1 cellular context compared by ENCODE assay signal in the genomic region with DNA sequence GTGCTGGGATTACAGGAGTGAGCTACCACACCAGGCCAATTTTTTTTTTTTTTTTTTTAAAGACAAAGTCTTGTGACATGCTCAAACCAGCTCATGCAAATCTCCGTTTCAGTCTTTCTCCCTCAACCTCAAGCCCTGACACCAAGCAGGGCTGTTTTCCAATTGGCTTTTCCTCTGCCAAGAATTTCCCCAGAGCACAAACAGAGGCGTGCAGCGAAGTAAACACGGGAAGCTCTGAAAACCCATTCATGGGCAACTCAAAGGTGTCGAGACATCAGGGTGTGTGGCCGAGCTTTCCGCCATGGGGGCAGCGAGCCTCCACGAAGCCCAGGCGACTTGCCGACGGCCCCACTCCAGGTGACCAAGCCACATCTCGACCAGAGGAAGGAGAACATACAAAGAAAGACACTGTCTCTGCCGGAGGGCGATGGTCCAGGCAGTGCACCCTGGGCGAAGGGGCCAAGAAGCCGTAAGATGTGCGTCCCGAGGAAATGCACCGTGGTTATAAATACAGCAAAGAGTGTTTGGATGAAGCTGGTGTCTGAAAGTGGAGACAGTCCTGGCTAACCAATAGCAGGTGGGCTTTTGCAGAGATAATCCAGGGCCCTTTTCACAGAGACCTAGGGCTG.
TF ChIP-seq lines count a peak whose summit lies in the region.

No MANE protein-coding gene starts in this region.

TF ChIP-seq in HepG2, 621 proteins besides CTCF, POLR2A, EP300 and RAD21 (continued from another document and continues in another):
- TF ChIP-seq HNF4G (IDR thresholded peaks at IDR 0.05; ENCODE audit: borderline replicate concordance, low read depth, low read length) (no peak), HNF4G (CRISPR knock-in tag; IDR thresholded peaks at IDR 0.05; ENCODE audit: borderline replicate concordance, low read depth) (no peak), GABPB1 (CRISPR knock-in tag; IDR thresholded peaks at IDR 0.05) (peak; percentile 24; the same call in 1 of the 2 replicates), NR2C2 (CRISPR knock-in tag; IDR thresholded peaks at IDR 0.05; ENCODE audit: borderline replicate concordance) (no peak), SP2 (CRISPR knock-in tag; IDR thresholded peaks at IDR 0.05) (no peak), ZFP36L2 (CRISPR knock-in tag; IDR thresholded peaks at IDR 0.05) (no peak), ZNF138 (CRISPR knock-in tag; IDR thresholded peaks at IDR 0.05; ENCODE audit: low read depth) (no peak), ZNF546 (CRISPR knock-in tag; conservative IDR thresholded peaks at IDR 0.05) (no peak), RFX5 (IDR thresholded peaks at IDR 0.05; ENCODE audit: low read depth, low read length) (no peak), GATAD2A (CRISPR knock-in tag; IDR thresholded peaks at IDR 0.05) (peak; percentile 64), RFXAP (CRISPR knock-in tag; IDR thresholded peaks at IDR 0.05; ENCODE audit: borderline replicate concordance) (no peak), MIER3 (CRISPR knock-in tag; IDR thresholded peaks at IDR 0.05; ENCODE audit: borderline replicate concordance) (no peak), ZNF891 (CRISPR knock-in tag; IDR thresholded peaks at IDR 0.05) (no peak), ZNF614 (CRISPR knock-in tag; IDR thresholded peaks at IDR 0.05; ENCODE audit: borderline replicate concordance) (peak; percentile 22; the same call in 1 of the 2 replicates), YY1 (IDR thresholded peaks at IDR 0.05; ENCODE audit: insufficient read depth, insufficient replicate concordance, low read depth, low read length) (peak; percentile 17), TAF1 (CRISPR knock-in tag; IDR thresholded peaks at IDR 0.05) (no peak), ESRRA (CRISPR knock-in tag; IDR thresholded peaks at IDR 0.05; ENCODE audit: low read depth) (no peak), ZNF552 (CRISPR knock-in tag; IDR thresholded peaks at IDR 0.05; ENCODE audit: borderline replicate concordance) (no peak), ZNF20 (CRISPR knock-in tag; IDR thresholded peaks at IDR 0.05) (no peak), ONECUT2 (CRISPR knock-in tag; IDR thresholded peaks at IDR 0.05) (no peak), TCF7 (IDR thresholded peaks at IDR 0.05; ENCODE audit: low read depth) (no peak), CBX2 (IDR thresholded peaks at IDR 0.05; ENCODE audit: low read depth, low read length) (no peak), CBX2 (CRISPR knock-in tag; IDR thresholded peaks at IDR 0.05; ENCODE audit: low read depth) (no peak), POGZ (CRISPR knock-in tag; IDR thresholded peaks at IDR 0.05) (no peak), SIN3A (IDR thresholded peaks at IDR 0.05; ENCODE audit: borderline replicate concordance, low read depth, low read length) (no peak)
- TF ChIP-seq, protein P1, sequence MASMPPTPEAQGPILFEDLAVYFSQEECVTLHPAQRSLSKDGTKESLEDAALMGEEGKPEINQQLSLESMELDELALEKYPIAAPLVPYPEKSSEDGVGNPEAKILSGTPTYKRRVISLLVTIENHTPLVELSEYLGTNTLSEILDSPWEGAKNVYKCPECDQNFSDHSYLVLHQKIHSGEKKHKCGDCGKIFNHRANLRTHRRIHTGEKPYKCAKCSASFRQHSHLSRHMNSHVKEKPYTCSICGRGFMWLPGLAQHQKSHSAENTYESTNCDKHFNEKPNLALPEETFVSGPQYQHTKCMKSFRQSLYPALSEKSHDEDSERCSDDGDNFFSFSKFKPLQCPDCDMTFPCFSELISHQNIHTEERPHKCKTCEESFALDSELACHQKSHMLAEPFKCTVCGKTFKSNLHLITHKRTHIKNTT (CRISPR knock-in tag; IDR thresholded peaks at IDR 0.05), result no peak
- TF ChIP-seq, protein P2, sequence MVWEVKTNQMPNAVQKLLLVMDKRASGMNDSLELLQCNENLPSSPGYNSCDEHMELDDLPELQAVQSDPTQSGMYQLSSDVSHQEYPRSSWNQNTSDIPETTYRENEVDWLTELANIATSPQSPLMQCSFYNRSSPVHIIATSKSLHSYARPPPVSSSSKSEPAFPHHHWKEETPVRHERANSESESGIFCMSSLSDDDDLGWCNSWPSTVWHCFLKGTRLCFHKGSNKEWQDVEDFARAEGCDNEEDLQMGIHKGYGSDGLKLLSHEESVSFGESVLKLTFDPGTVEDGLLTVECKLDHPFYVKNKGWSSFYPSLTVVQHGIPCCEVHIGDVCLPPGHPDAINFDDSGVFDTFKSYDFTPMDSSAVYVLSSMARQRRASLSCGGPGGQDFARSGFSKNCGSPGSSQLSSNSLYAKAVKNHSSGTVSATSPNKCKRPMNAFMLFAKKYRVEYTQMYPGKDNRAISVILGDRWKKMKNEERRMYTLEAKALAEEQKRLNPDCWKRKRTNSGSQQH (CRISPR knock-in tag; IDR thresholded peaks at IDR 0.05; ENCODE audit: low read depth), result no peak
- TF ChIP-seq, protein P3, sequence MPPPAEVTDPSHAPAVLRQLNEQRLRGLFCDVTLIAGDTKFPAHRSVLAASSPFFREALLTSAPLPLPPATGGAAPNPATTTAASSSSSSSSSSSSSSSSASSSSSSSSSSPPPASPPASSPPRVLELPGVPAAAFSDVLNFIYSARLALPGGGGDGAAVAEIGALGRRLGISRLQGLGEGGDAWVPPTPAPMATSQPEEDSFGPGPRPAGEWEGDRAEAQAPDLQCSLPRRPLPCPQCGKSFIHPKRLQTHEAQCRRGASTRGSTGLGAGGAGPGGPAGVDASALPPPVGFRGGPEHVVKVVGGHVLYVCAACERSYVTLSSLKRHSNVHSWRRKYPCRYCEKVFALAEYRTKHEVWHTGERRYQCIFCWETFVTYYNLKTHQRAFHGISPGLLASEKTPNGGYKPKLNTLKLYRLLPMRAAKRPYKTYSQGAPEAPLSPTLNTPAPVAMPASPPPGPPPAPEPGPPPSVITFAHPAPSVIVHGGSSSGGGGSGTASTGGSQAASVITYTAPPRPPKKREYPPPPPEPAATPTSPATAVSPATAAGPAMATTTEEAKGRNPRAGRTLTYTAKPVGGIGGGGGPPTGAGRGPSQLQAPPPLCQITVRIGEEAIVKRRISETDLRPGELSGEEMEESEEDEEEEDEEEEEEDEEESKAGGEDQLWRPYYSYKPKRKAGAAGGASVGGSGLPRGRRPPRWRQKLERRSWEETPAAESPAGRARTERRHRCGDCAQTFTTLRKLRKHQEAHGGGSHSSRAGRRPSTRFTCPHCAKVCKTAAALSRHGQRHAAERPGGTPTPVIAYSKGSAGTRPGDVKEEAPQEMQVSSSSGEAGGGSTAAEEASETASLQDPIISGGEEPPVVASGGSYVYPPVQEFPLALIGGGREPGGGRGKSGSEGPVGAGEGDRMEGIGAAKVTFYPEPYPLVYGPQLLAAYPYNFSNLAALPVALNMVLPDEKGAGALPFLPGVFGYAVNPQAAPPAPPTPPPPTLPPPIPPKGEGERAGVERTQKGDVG (CRISPR knock-in tag; IDR thresholded peaks at IDR 0.05; ENCODE audit: borderline replicate concordance), result 0 out of 2 replicates have a peak, but pooled peaks have one; percentile 70
- TF ChIP-seq, protein P4, sequence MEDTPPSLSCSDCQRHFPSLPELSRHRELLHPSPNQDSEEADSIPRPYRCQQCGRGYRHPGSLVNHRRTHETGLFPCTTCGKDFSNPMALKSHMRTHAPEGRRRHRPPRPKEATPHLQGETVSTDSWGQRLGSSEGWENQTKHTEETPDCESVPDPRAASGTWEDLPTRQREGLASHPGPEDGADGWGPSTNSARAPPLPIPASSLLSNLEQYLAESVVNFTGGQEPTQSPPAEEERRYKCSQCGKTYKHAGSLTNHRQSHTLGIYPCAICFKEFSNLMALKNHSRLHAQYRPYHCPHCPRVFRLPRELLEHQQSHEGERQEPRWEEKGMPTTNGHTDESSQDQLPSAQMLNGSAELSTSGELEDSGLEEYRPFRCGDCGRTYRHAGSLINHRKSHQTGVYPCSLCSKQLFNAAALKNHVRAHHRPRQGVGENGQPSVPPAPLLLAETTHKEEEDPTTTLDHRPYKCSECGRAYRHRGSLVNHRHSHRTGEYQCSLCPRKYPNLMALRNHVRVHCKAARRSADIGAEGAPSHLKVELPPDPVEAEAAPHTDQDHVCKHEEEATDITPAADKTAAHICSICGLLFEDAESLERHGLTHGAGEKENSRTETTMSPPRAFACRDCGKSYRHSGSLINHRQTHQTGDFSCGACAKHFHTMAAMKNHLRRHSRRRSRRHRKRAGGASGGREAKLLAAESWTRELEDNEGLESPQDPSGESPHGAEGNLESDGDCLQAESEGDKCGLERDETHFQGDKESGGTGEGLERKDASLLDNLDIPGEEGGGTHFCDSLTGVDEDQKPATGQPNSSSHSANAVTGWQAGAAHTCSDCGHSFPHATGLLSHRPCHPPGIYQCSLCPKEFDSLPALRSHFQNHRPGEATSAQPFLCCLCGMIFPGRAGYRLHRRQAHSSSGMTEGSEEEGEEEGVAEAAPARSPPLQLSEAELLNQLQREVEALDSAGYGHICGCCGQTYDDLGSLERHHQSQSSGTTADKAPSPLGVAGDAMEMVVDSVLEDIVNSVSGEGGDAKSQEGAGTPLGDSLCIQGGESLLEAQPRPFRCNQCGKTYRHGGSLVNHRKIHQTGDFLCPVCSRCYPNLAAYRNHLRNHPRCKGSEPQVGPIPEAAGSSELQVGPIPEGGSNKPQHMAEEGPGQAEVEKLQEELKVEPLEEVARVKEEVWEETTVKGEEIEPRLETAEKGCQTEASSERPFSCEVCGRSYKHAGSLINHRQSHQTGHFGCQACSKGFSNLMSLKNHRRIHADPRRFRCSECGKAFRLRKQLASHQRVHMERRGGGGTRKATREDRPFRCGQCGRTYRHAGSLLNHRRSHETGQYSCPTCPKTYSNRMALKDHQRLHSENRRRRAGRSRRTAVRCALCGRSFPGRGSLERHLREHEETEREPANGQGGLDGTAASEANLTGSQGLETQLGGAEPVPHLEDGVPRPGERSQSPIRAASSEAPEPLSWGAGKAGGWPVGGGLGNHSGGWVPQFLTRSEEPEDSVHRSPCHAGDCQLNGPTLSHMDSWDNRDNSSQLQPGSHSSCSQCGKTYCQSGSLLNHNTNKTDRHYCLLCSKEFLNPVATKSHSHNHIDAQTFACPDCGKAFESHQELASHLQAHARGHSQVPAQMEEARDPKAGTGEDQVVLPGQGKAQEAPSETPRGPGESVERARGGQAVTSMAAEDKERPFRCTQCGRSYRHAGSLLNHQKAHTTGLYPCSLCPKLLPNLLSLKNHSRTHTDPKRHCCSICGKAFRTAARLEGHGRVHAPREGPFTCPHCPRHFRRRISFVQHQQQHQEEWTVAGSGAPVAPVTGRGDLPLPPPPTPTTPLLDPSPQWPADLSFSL (CRISPR knock-in tag; IDR thresholded peaks at IDR 0.05), result no peak
- TF ChIP-seq, protein P5, sequence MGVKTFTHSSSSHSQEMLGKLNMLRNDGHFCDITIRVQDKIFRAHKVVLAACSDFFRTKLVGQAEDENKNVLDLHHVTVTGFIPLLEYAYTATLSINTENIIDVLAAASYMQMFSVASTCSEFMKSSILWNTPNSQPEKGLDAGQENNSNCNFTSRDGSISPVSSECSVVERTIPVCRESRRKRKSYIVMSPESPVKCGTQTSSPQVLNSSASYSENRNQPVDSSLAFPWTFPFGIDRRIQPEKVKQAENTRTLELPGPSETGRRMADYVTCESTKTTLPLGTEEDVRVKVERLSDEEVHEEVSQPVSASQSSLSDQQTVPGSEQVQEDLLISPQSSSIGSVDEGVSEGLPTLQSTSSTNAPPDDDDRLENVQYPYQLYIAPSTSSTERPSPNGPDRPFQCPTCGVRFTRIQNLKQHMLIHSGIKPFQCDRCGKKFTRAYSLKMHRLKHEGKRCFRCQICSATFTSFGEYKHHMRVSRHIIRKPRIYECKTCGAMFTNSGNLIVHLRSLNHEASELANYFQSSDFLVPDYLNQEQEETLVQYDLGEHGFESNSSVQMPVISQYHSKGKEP (CRISPR knock-in tag; IDR thresholded peaks at IDR 0.05), result no peak
- TF ChIP-seq, protein P6, sequence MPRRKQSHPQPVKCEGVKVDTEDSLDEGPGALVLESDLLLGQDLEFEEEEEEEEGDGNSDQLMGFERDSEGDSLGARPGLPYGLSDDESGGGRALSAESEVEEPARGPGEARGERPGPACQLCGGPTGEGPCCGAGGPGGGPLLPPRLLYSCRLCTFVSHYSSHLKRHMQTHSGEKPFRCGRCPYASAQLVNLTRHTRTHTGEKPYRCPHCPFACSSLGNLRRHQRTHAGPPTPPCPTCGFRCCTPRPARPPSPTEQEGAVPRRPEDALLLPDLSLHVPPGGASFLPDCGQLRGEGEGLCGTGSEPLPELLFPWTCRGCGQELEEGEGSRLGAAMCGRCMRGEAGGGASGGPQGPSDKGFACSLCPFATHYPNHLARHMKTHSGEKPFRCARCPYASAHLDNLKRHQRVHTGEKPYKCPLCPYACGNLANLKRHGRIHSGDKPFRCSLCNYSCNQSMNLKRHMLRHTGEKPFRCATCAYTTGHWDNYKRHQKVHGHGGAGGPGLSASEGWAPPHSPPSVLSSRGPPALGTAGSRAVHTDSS (CRISPR knock-in tag; conservative IDR thresholded peaks at IDR 0.05), result no peak
- TF ChIP-seq, protein P7, sequence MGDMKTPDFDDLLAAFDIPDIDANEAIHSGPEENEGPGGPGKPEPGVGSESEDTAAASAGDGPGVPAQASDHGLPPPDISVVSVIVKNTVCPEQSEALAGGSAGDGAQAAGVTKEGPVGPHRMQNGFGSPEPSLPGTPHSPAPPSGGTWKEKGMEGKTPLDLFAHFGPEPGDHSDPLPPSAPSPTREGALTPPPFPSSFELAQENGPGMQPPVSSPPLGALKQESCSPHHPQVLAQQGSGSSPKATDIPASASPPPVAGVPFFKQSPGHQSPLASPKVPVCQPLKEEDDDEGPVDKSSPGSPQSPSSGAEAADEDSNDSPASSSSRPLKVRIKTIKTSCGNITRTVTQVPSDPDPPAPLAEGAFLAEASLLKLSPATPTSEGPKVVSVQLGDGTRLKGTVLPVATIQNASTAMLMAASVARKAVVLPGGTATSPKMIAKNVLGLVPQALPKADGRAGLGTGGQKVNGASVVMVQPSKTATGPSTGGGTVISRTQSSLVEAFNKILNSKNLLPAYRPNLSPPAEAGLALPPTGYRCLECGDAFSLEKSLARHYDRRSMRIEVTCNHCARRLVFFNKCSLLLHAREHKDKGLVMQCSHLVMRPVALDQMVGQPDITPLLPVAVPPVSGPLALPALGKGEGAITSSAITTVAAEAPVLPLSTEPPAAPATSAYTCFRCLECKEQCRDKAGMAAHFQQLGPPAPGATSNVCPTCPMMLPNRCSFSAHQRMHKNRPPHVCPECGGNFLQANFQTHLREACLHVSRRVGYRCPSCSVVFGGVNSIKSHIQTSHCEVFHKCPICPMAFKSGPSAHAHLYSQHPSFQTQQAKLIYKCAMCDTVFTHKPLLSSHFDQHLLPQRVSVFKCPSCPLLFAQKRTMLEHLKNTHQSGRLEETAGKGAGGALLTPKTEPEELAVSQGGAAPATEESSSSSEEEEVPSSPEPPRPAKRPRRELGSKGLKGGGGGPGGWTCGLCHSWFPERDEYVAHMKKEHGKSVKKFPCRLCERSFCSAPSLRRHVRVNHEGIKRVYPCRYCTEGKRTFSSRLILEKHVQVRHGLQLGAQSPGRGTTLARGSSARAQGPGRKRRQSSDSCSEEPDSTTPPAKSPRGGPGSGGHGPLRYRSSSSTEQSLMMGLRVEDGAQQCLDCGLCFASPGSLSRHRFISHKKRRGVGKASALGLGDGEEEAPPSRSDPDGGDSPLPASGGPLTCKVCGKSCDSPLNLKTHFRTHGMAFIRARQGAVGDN (CRISPR knock-in tag; IDR thresholded peaks at IDR 0.05), result peak; percentile 92
